In the genomic region with DNA sequence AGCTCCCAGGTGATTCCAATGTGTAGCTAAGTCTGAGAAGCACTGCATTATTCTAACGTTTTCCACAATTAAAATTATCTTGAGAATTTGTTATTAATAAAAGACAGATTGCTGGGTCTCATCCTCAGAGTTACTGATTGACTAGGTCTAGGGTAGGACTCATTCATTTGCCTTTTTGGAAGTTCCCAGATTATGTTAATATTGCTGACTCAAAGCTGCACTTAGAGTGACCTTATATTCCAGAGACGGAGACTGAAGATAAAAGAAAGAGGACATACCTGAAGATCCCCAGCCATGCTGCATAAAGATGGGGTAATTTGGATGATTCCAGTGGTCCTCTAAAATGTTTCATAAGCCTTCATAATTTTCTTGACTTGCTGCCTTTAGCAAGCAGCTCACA, we compare ENCODE assay signal across 22 cellular contexts.
"Had no signal": no experiment of that assay in that cellular context is flagged by ENCODE, and none has a peak within 500 bp of the region (broad histone marks: within the 10 kb centered on the region; RNA-seq: fewer than 3 reads in every experiment).

No MANE protein-coding gene starts in this region.

- DNase-seq: colonic mucosa; dermis blood vessel endothelial cell; erythroblast; glutamatergic neuron; immature natural killer cell; kidney; mucosa of descending colon; naive thymus-derived CD8-positive, alpha-beta T cell; posterior cingulate gyrus; sigmoid colon; stimulated activated CD4-positive, alpha-beta T cell treated with anti-CD3 and anti-CD28 coated beads, Interleukin-2, amount 100 ng/mL, for 24 hours; stimulated activated CD4-positive, alpha-beta T cell treated with anti-CD3 and anti-CD28 coated beads, Interleukin-4, amount 100 ng/mL, for 4 hours; stimulated activated naive B cell treated with anti-CD40 and anti-IgM and Interleukin-4, amounts not matched to agents 10 μg/mL and 1 μg/mL and 100 μg/mL, for 72 hours; stimulated activated naive CD8-positive, alpha-beta T cell treated with anti-CD3 and anti-CD28 coated beads, Interleukin-15, amount 100 ng/mL, for 72 hours; testis; upper lobe of right lung had no signal

- H3K4me3 Mint-ChIP-seq: immature natural killer cell; naive thymus-derived CD8-positive, alpha-beta T cell; stimulated activated naive B cell treated with anti-CD40 and anti-IgM and Interleukin-4, amounts not matched to agents 10 μg/mL and 1 μg/mL and 100 μg/mL, for 72 hours; stimulated activated naive CD8-positive, alpha-beta T cell treated with anti-CD3 and anti-CD28 coated beads, Interleukin-15, amount 100 ng/mL, for 72 hours had no signal

- H3K27me3 Mint-ChIP-seq: stimulated activated naive B cell treated with anti-CD40 and anti-IgM and Interleukin-4, amounts not matched to agents 10 μg/mL and 1 μg/mL and 100 μg/mL, for 72 hours; stimulated activated naive CD8-positive, alpha-beta T cell treated with anti-CD3 and anti-CD28 coated beads, Interleukin-15, amount 100 ng/mL, for 72 hours had no signal

- H3K27me3 ChIP-seq: colonic mucosa, neutrophil, right atrium auricular region, sigmoid colon, testis, tibial nerve, upper lobe of right lung, vagina had no signal

- H3K4me1 Mint-ChIP-seq: immature natural killer cell; naive thymus-derived CD8-positive, alpha-beta T cell; stimulated activated naive B cell treated with anti-CD40 and anti-IgM and Interleukin-4, amounts not matched to agents 10 μg/mL and 1 μg/mL and 100 μg/mL, for 72 hours; stimulated activated naive CD8-positive, alpha-beta T cell treated with anti-CD3 and anti-CD28 coated beads, Interleukin-15, amount 100 ng/mL, for 72 hours had no signal

- H3K36me3 ChIP-seq: colonic mucosa, neutrophil, right atrium auricular region, sigmoid colon, tibial nerve, upper lobe of right lung, vagina had no signal

- H3K4me1 ChIP-seq: colonic mucosa, sigmoid colon, testis, upper lobe of right lung had no signal

- H3K27ac Mint-ChIP-seq: immature natural killer cell; naive thymus-derived CD8-positive, alpha-beta T cell; stimulated activated naive B cell treated with anti-CD40 and anti-IgM and Interleukin-4, amounts not matched to agents 10 μg/mL and 1 μg/mL and 100 μg/mL, for 72 hours; stimulated activated naive CD8-positive, alpha-beta T cell treated with anti-CD3 and anti-CD28 coated beads, Interleukin-15, amount 100 ng/mL, for 72 hours had no signal

- H3K36me3 Mint-ChIP-seq: immature natural killer cell; stimulated activated naive B cell treated with anti-CD40 and anti-IgM and Interleukin-4, amounts not matched to agents 10 μg/mL and 1 μg/mL and 100 μg/mL, for 72 hours had no signal

- H3K9me3 Mint-ChIP-seq: stimulated activated naive B cell treated with anti-CD40 and anti-IgM and Interleukin-4, amounts not matched to agents 10 μg/mL and 1 μg/mL and 100 μg/mL, for 72 hours; stimulated activated naive CD8-positive, alpha-beta T cell treated with anti-CD3 and anti-CD28 coated beads, Interleukin-15, amount 100 ng/mL, for 72 hours had no signal

- FAIRE-seq: frontal cortex, kidney had no signal

- H3K27ac ChIP-seq: colonic mucosa, neutrophil, right atrium auricular region, sigmoid colon, skin epidermis, testis, tibial nerve, upper lobe of right lung, vagina had no signal

- H3K9me3 ChIP-seq: colonic mucosa, mucosa of descending colon, neutrophil, right atrium auricular region, sigmoid colon, testis, tibial nerve, upper lobe of right lung, vagina had no signal

- H3K4me3 ChIP-seq: colonic mucosa, mucosa of descending colon, right atrium auricular region, sigmoid colon, skin epidermis, testis, tibial nerve, upper lobe of right lung, vagina had no signal
